9 cellular contexts compared by ENCODE assay signal in the genomic region with DNA sequence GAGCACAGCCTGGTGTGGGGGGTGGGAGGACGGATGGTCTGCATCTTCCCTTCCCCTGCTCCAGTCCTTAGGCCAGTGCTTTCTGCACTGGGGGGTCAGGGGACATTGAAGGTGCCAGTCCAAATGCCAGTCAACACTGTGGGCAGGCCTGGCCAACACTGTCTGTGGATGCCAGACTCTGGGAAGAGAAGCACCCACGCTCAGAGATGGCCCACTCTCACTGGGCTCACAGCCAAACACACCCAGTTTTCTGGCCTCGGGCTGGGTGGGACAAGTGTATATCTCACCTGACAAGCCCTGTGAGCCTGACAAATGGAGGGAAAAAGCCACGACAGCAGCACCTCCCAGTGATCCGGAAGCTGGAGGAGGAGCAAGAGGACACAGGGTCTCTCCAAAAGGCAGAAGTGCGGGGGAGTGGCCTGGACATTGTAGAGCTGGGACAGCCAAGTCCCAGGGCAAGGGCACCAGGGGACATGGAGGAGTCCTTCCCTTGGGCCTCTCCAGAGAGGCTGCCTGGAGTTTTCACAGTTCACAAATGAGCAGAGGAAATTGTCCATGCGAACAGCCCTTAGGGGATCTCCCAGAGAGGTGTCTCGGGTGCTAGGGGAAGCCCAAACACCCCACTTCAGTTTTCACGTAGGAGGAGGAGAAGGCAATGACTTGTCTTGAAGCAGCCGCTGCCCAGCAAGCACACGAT.
A peak's percentile ranks its signal among the peaks of the same experiment; 100 is the strongest.
DNase-seq lines count a peak whose midpoint lies in the region; ATAC-seq lines count a peak whose summit lies in the region.
"Had no signal": no experiment of that assay in that cellular context is flagged by ENCODE, and none has a peak within 500 bp of the region (broad histone marks: within the 10 kb centered on the region; RNA-seq: fewer than 3 reads in every experiment).

No MANE protein-coding gene starts in this region.

- H3K79me1 ChIP-seq in trophoblast cell (ENCODE audit: low read length) = peaks cover 20% of the 10 kb centered on the region

- H3K36me3 ChIP-seq in trophoblast cell (ENCODE audit: control insufficient read depth in 1 of 2, insufficient read depth in 2 of 2, low read length in 2 of 2) = no peaks in the 10 kb centered on the region
- H3K36me3 ChIP-seq: cardiac muscle cell had no signal

- peak in 1 of 2 donors; percentile 24 for DNase-seq in trophoblast cell
- DNase-seq in NCI-H1092 treated with DMSO at 0.1 percent for 48 hours (lab: John Stamatoyannopoulos, UW) = no peak
- no peak for DNase-seq in NOMO-1 treated with DMSO at 0.1 percent for 48 hours (lab: John Stamatoyannopoulos, UW; ENCODE audit: unreplicated experiment)
- DNase-seq in NCI-H82 (lab: John Stamatoyannopoulos, UW) = no peak
- DNase-seq: activated B cell treated with CpG ODN at 0.5 μM for 24 hours had no signal

- H3K79me2 ChIP-seq in trophoblast cell (ENCODE audit: control insufficient read depth, insufficient read depth, low read length, poor library complexity) = no peaks in the 10 kb centered on the region

- peak overlapping the region; percentile 7 for H2BK120ac ChIP-seq in trophoblast cell (ENCODE audit: insufficient read depth, low read length, poor library complexity)

- no peak overlapping the region for H3K14ac ChIP-seq in trophoblast cell (ENCODE audit: low read length)

- H2AFZ ChIP-seq in trophoblast cell (ENCODE audit: insufficient read depth, low read length, poor library complexity) = peak overlapping the region; percentile 8

- peak overlapping the region; percentile 2 for H3K4ac ChIP-seq in trophoblast cell (ENCODE audit: low read depth, low read length)

- H3K23ac ChIP-seq in trophoblast cell (ENCODE audit: low read length) = no peak overlapping the region

- H3K18ac ChIP-seq in trophoblast cell (ENCODE audit: low read length) = no peak overlapping the region

- no peak overlapping the region for H2BK12ac ChIP-seq in trophoblast cell (ENCODE audit: low read length)

- WGBS in trophoblast cell (ENCODE audit: extremely low coverage, insufficient coverage, insufficient read length) = no CpG with 5 or more reads among the region's 11 CpGs

- no peak overlapping the region for H4K12ac ChIP-seq in trophoblast cell (ENCODE audit: low read depth, low read length)

- H3K9me3 ChIP-seq in trophoblast cell (ENCODE audit: insufficient read depth, low read depth, low read length) = no peaks in the 10 kb centered on the region

- ATAC-seq in GM19023 (IDR thresholded peaks at IDR 0.05; ENCODE audit: unreplicated experiment) = peak; percentile 86
- ATAC-seq in GM21619 (IDR thresholded peaks at IDR 0.05; ENCODE audit: unreplicated experiment) = peak; percentile 89
- peak; percentile 85 for ATAC-seq in HG03558 (IDR thresholded peaks at IDR 0.05; ENCODE audit: extremely low read depth, unreplicated experiment)

- peak overlapping the region; percentile 4 for H2AK5ac ChIP-seq in trophoblast cell (ENCODE audit: low read length)

- peaks cover 17 to 25% of the 10 kb centered on the region in 2 experiments for H3K4me1 ChIP-seq in trophoblast cell (ENCODE audit: control insufficient read depth in 1 of 2, insufficient read depth in 2 of 2, low read length in 2 of 2)

- H3K9ac ChIP-seq in trophoblast cell (ENCODE audit: low read length) = no peak overlapping the region

- peak overlapping the region; percentile 11 for H3K27ac ChIP-seq in trophoblast cell (ENCODE audit: low read depth, low read length)
- H3K27ac ChIP-seq: cardiac muscle cell had no signal

- H3K27me3 ChIP-seq in trophoblast cell (ENCODE audit: insufficient read depth, low read length) = no peaks in the 10 kb centered on the region
- H3K27me3 ChIP-seq: cardiac muscle cell had no signal

- H4K91ac ChIP-seq in trophoblast cell (ENCODE audit: low read depth, low read length) = peak overlapping the region; percentile 47

- no peak overlapping the region for H3K4me2 ChIP-seq in trophoblast cell (ENCODE audit: low read length)

- H4K8ac ChIP-seq in trophoblast cell (ENCODE audit: low read depth, low read length) = no peak overlapping the region

- H2BK5ac ChIP-seq in trophoblast cell (ENCODE audit: low read depth, low read length, poor library complexity) = no peak overlapping the region

- no peak overlapping the region for H3K4me3 ChIP-seq in trophoblast cell (ENCODE audit: low read depth, low read length)
- H3K4me3 ChIP-seq: cardiac muscle cell had no signal
